Comparison of ENCODE assay signal across 8 cellular contexts in genomic region chr10:127853868-127854768, GRCh38. TPM values are rescaled to one million over a fixed set of nuclear protein-coding genes. Genes with fewer than 3 reads are reported as not detected.
DNase-seq lines count a peak whose midpoint lies in the region; ATAC-seq, FAIRE-seq and TF ChIP-seq lines count a peak whose summit lies in the region.

No MANE protein-coding gene starts in this region.

- H3K27me3 ChIP-seq in DOHH2 (ENCODE audit: control insufficient read depth, low read length) (no peaks in the 10 kb centered on the region), pancreas (no peaks in the 10 kb centered on the region)

- no peaks in the 10 kb centered on the region for H3K79me2 ChIP-seq in DOHH2 (ENCODE audit: control insufficient read depth, low read length)

- H3K9me2 ChIP-seq in DOHH2 (replicated peaks; ENCODE audit: control insufficient read depth, low read length) = no peaks in the 10 kb centered on the region

- WGBS in pancreas, 2 donors = 20 to 32% methylated on average over 19 of the region's 19 CpGs

- DNase-seq in HTR-8/SVneo (ENCODE audit: insufficient read length, low spot score) (peak; percentile 71), RCC 7860 (ENCODE audit: low spot score) (peak; percentile 41), glomerular endothelial cell (ENCODE audit: extremely low read depth, low read depth, low spot score) (peak; percentile 27), pancreas (peak; percentile 35 to 88 (median 65)), NCI-H187 (lab: John Stamatoyannopoulos, UW) (no peak)
- DNase-seq in activated naive CD4-positive, alpha-beta T cell (lab: John Stamatoyannopoulos, UW) = peak in 3 of 4 experiments; percentile 2 to 26 (median 15)

- H3K4me1 ChIP-seq in DOHH2 (ENCODE audit: control insufficient read depth, low read length) = peaks cover 32% of the 10 kb centered on the region
- no peaks in the 10 kb centered on the region for H3K4me1 ChIP-seq in pancreas

- H3K4me2 ChIP-seq in DOHH2 (ENCODE audit: low read length) = peak overlapping the region; percentile 68

- H3K27ac ChIP-seq in DOHH2 (ENCODE audit: low read depth, low read length) (peak overlapping the region; percentile 29), pancreas (no peak overlapping the region)

- TF ChIP-seq CTCF in DOHH2 (IDR thresholded peaks at IDR 0.05; ENCODE audit: low read depth, low read length, poor library complexity, severe bottlenecking) = peak; percentile 67
- TF ChIP-seq CTCF in pancreas (IDR thresholded peaks at IDR 0.05) = peak; percentile 53 to 75 (median 60)

- intact Hi-C loops in pancreas (cut with DNase I) = loop anchor here in 1 of 3 donors (10.0 kb wide), 1 partner anchor 139 kb away; no protein-coding TSS in a partner anchor

- ATAC-seq in GM21526 (IDR thresholded peaks at IDR 0.05; ENCODE audit: low FRiP score, unreplicated experiment) (peak; percentile 54), pancreas (peak; percentile 67 to 98 (median 94))

- H3K4me3 ChIP-seq in DOHH2 (ENCODE audit: low read length) = peak overlapping the region; percentile 34
- no peak overlapping the region for H3K4me3 ChIP-seq in pancreas

- H3K36me3 ChIP-seq in DOHH2 (ENCODE audit: control insufficient read depth, low read length) (no peaks in the 10 kb centered on the region), pancreas (no peaks in the 10 kb centered on the region)

- no peaks in the 10 kb centered on the region for H4K20me1 ChIP-seq in DOHH2 (ENCODE audit: control insufficient read depth, insufficient read depth, low read depth, low read length)

- FAIRE-seq in HTR-8/SVneo (lab: Jason Lieb, UNC) (no peak), RCC 7860 (lab: Jason Lieb, UNC) (no peak), pancreas (lab: Jason Lieb, UNC) (no peak)

- H3K9me3 ChIP-seq in DOHH2 (ENCODE audit: control insufficient read depth, insufficient read depth, low read length) (no peaks in the 10 kb centered on the region), pancreas (no peaks in the 10 kb centered on the region)

- H3F3A ChIP-seq in DOHH2 (ENCODE audit: control insufficient read depth, insufficient read depth) = no peaks in the 10 kb centered on the region; the same call in 1 of the 2 replicates

RNA-seq across cellular contexts. Expression of gene CLRN3, which starts 38.6 kb away (rescaled TPM):
- total RNA-seq in glomerular endothelial cell (not detected in 2 replicates), pancreas (under 1 TPM in 5 of 6 donors, not detected in 1; 0.18 to 0.84 (median 0.44) TPM)
- under 1 TPM in 1 of 2 donors, not detected in 1; 0.56 TPM for polyA plus RNA-seq in pancreas

RNA-seq across cellular contexts. Expression of gene PTPRE, which starts 52.8 kb away (rescaled TPM):
- 49.3 and 90.1 TPM in 2 replicates for total RNA-seq in glomerular endothelial cell
- 1 to 10 TPM; 1.0 to 7.1 (median 3.7) TPM for total RNA-seq in pancreas
- polyA plus RNA-seq in pancreas = 1 to 10 TPM; 1.7 to 1.8 TPM

Comparison
In these comparisons a context has a peak if more than half of its experiments do, and no peak if none do; other contexts are left out.
1. DNase-seq: peak in HTR-8/SVneo (single experiment), RCC 7860 (single experiment), activated naive CD4-positive, alpha-beta T cell (3 of 4), glomerular endothelial cell (single experiment) and pancreas (6 of 6); none in NCI-H187 (0 of 2).